8 cellular contexts compared by ENCODE assay signal in the genomic region with DNA sequence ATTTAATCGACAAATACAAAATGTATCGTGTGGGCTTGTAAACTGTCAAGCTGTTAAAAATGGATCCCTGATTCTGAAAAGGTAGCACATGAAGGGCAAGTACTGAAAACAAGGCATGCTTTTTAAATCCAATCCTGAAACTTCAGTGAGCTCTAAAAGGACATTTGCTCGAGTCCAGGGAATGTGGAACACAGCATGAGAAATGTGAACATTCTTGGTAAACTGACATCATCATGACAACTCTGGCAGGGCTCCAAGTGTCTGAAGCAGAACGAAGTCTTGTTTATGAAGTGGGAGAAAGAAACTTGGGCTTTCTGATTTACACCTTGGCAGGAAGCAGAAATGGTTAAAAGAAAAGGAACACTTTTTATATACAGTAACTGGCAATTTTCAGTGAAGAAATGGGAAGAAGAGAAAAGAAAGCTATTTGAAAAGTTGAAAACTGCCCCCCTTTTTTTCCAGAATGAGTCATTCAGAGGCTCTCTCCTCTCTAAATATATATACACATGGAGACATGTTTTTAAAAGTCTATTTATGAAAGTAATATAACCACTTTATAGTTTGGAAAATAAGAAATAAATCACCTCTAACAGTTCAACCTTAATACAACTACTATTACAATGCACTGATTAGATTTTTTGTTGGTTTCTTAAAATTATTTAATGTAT.
DNase-seq lines count a peak whose midpoint lies in the region; ATAC-seq and TF ChIP-seq lines count a peak whose summit lies in the region.

No MANE protein-coding gene starts in this region.

- no peak for TF ChIP-seq CTCF in coronary artery (IDR thresholded peaks at IDR 0.05)

- H3K36me3 ChIP-seq in mesenchymal stem cell (ENCODE audit: control insufficient read depth in 1 of 2, insufficient read depth in 2 of 2, low read depth in 1 of 2, low read length in 2 of 2) = no peaks in the 10 kb centered on the region

- no peak overlapping the region for H3K4me2 ChIP-seq in mesenchymal stem cell (ENCODE audit: low read length, poor library complexity, severe bottlenecking)

- H4K91ac ChIP-seq in mesenchymal stem cell (ENCODE audit: low read length) = no peak overlapping the region

- WGBS in mesenchymal stem cell = 27% methylated on average over 4 of the region's 4 CpGs

- no peak overlapping the region for H2AK5ac ChIP-seq in mesenchymal stem cell (ENCODE audit: low read length, severe bottlenecking)

- H3K4me1 ChIP-seq in mesenchymal stem cell (ENCODE audit: control insufficient read depth, insufficient read depth, low read depth, low read length) = peaks cover 2% of the 10 kb centered on the region

- no peaks in the 10 kb centered on the region for H3K9me3 ChIP-seq in mesenchymal stem cell (ENCODE audit: control insufficient read depth, low read length)

- H3K18ac ChIP-seq in mesenchymal stem cell (ENCODE audit: low read depth in 1 of 2, low read length in 2 of 2) = no peak overlapping the region

- ATAC-seq in stimulated activated effector memory CD8-positive, alpha-beta T cell treated with anti-CD3 and anti-CD28 coated beads, Interleukin-12 subunit alpha, Interleukin-12 subunit beta, amount 100 ng/mL, for 72 hours = no peak

- H3K4me3 ChIP-seq in coronary artery (no peak overlapping the region), mesenchymal stem cell (ENCODE audit: insufficient read depth in 1 of 2, low read depth in 1 of 2, low read length in 2 of 2) (peak overlapping the region in 1 of 2 experiments; percentile 65)

- H3K79me1 ChIP-seq in mesenchymal stem cell (replicated peaks; ENCODE audit: low read length, poor library complexity, severe bottlenecking) = peaks cover 6% of the 10 kb centered on the region

- no peak overlapping the region for H3K4me3 Mint-ChIP-seq in activated CD4-positive, alpha-beta T cell treated with anti-CD3 and anti-CD28 coated beads, Interleukin-2, amount 10 ng/mL, durations not matched to agents 7 days and 5 days
- H3K4me3 Mint-ChIP-seq in stimulated activated effector memory CD8-positive, alpha-beta T cell treated with anti-CD3 and anti-CD28 coated beads, Interleukin-12 subunit alpha, Interleukin-12 subunit beta, amount 100 ng/mL, for 72 hours = no peak overlapping the region

- H3K27me3 ChIP-seq in mesenchymal stem cell (ENCODE audit: control insufficient read depth in 1 of 2, insufficient read depth in 1 of 2, low read length in 2 of 2) = no peaks in the 10 kb centered on the region

- POLR2A ChIA-PET in activated CD4-positive, alpha-beta T cell treated with anti-CD3 and anti-CD28 coated beads, Interleukin-2, amount 10 ng/mL, durations not matched to agents 7 days and 5 days (lab: Charles Lee) = no interaction called here

- no peak overlapping the region for H2BK12ac ChIP-seq in mesenchymal stem cell (ENCODE audit: low read length in 2 of 2)

- H2BK15ac ChIP-seq in mesenchymal stem cell (ENCODE audit: low read depth, poor library complexity, severe bottlenecking) = no peak overlapping the region

- peak overlapping the region; percentile 86 for H3K9ac ChIP-seq in mesenchymal stem cell (ENCODE audit: low read length)

- no peak overlapping the region for H3K23ac ChIP-seq in mesenchymal stem cell (ENCODE audit: low read length in 2 of 2)

- no peak overlapping the region for H2AFZ ChIP-seq in mesenchymal stem cell (ENCODE audit: low read depth, low read length)

- no peak overlapping the region for H3K14ac ChIP-seq in mesenchymal stem cell (ENCODE audit: low read length in 2 of 2)

- no peak overlapping the region for H3K27ac Mint-ChIP-seq in activated CD4-positive, alpha-beta T cell treated with anti-CD3 and anti-CD28 coated beads, Interleukin-2, amount 10 ng/mL, durations not matched to agents 7 days and 5 days
- no peak overlapping the region for H3K27ac Mint-ChIP-seq in stimulated activated effector memory CD8-positive, alpha-beta T cell treated with anti-CD3 and anti-CD28 coated beads, Interleukin-12 subunit alpha, Interleukin-12 subunit beta, amount 100 ng/mL, for 72 hours

- H3K27ac ChIP-seq in coronary artery (peak overlapping the region; percentile 79), mesenchymal stem cell (ENCODE audit: low read length, poor library complexity, severe bottlenecking) (peak overlapping the region; percentile 76)

- no peak overlapping the region for H4K8ac ChIP-seq in mesenchymal stem cell (ENCODE audit: low read length)

- H3K4ac ChIP-seq in mesenchymal stem cell (ENCODE audit: low read depth in 1 of 2, low read length in 2 of 2) = no peak overlapping the region

- H3K4me1 Mint-ChIP-seq in activated CD4-positive, alpha-beta T cell treated with anti-CD3 and anti-CD28 coated beads, Interleukin-2, amount 10 ng/mL, durations not matched to agents 7 days and 5 days = no peaks in the 10 kb centered on the region
- H3K4me1 Mint-ChIP-seq in stimulated activated effector memory CD8-positive, alpha-beta T cell treated with anti-CD3 and anti-CD28 coated beads, Interleukin-12 subunit alpha, Interleukin-12 subunit beta, amount 100 ng/mL, for 72 hours = no peaks in the 10 kb centered on the region

- H3K9me3 Mint-ChIP-seq in activated CD4-positive, alpha-beta T cell treated with anti-CD3 and anti-CD28 coated beads, Interleukin-2, amount 10 ng/mL, durations not matched to agents 7 days and 5 days = no peaks in the 10 kb centered on the region
- no peaks in the 10 kb centered on the region for H3K9me3 Mint-ChIP-seq in stimulated activated effector memory CD8-positive, alpha-beta T cell treated with anti-CD3 and anti-CD28 coated beads, Interleukin-12 subunit alpha, Interleukin-12 subunit beta, amount 100 ng/mL, for 72 hours

- CTCF ChIA-PET in activated CD4-positive, alpha-beta T cell treated with anti-CD3 and anti-CD28 coated beads, Interleukin-2, amount 10 ng/mL, durations not matched to agents 7 days and 5 days (lab: Charles Lee) = no interaction called here

- H2BK120ac ChIP-seq in mesenchymal stem cell (ENCODE audit: low read depth, low read length) = no peak overlapping the region

- peaks cover 3% of the 10 kb centered on the region for H3K27me3 Mint-ChIP-seq in activated CD4-positive, alpha-beta T cell treated with anti-CD3 and anti-CD28 coated beads, Interleukin-2, amount 10 ng/mL, durations not matched to agents 7 days and 5 days

- peak; percentile 6 for DNase-seq in A172 (ENCODE audit: low spot score)
- peak; percentile 65 for DNase-seq in M059J (ENCODE audit: low read depth)
- peak; percentile 82 for DNase-seq in coronary artery (ENCODE audit: low spot score)
- peak; percentile 95 for DNase-seq in mesenchymal stem cell
- no peak for DNase-seq in activated CD4-positive, alpha-beta T cell treated with anti-CD3 and anti-CD28 coated beads, Interleukin-2, amount 10 ng/mL, durations not matched to agents 7 days and 5 days
- no peak for DNase-seq in stimulated activated effector memory CD8-positive, alpha-beta T cell treated with anti-CD3 and anti-CD28 coated beads, Interleukin-12 subunit alpha, Interleukin-12 subunit beta, amount 100 ng/mL, for 72 hours (ENCODE audit: low spot score in 2 of 2)
- DNase-seq in NCI-H82 (lab: John Stamatoyannopoulos, UW) = no peak
- no peak for DNase-seq in stimulated activated naive CD4-positive, alpha-beta T cell (lab: John Stamatoyannopoulos, UW)

- H3K36me3 Mint-ChIP-seq in activated CD4-positive, alpha-beta T cell treated with anti-CD3 and anti-CD28 coated beads, Interleukin-2, amount 10 ng/mL, durations not matched to agents 7 days and 5 days (ENCODE audit: low read depth) = no peaks in the 10 kb centered on the region
- H3K36me3 Mint-ChIP-seq in stimulated activated effector memory CD8-positive, alpha-beta T cell treated with anti-CD3 and anti-CD28 coated beads, Interleukin-12 subunit alpha, Interleukin-12 subunit beta, amount 100 ng/mL, for 72 hours = no peaks in the 10 kb centered on the region

- H2BK5ac ChIP-seq in mesenchymal stem cell (ENCODE audit: low read depth, low read length, poor library complexity, severe bottlenecking) = no peak overlapping the region

Comparison
In these comparisons a context has a peak if more than half of its experiments do, and no peak if none do; other contexts are left out.
1. DNase-seq: peak in A172 (single experiment), M059J (single experiment), coronary artery (single experiment) and mesenchymal stem cell (single experiment); none in activated CD4-positive, alpha-beta T cell treated with anti-CD3 and anti-CD28 coated beads, Interleukin-2, amount 10 ng/mL, durations not matched to agents 7 days and 5 days (single experiment), stimulated activated effector memory CD8-positive, alpha-beta T cell treated with anti-CD3 and anti-CD28 coated beads, Interleukin-12 subunit alpha, Interleukin-12 subunit beta, amount 100 ng/mL, for 72 hours (0 of 2), NCI-H82 (single experiment) and stimulated activated naive CD4-positive, alpha-beta T cell (0 of 6).